Comparison of ENCODE assay signal across 1 cellular context in the genomic region with DNA sequence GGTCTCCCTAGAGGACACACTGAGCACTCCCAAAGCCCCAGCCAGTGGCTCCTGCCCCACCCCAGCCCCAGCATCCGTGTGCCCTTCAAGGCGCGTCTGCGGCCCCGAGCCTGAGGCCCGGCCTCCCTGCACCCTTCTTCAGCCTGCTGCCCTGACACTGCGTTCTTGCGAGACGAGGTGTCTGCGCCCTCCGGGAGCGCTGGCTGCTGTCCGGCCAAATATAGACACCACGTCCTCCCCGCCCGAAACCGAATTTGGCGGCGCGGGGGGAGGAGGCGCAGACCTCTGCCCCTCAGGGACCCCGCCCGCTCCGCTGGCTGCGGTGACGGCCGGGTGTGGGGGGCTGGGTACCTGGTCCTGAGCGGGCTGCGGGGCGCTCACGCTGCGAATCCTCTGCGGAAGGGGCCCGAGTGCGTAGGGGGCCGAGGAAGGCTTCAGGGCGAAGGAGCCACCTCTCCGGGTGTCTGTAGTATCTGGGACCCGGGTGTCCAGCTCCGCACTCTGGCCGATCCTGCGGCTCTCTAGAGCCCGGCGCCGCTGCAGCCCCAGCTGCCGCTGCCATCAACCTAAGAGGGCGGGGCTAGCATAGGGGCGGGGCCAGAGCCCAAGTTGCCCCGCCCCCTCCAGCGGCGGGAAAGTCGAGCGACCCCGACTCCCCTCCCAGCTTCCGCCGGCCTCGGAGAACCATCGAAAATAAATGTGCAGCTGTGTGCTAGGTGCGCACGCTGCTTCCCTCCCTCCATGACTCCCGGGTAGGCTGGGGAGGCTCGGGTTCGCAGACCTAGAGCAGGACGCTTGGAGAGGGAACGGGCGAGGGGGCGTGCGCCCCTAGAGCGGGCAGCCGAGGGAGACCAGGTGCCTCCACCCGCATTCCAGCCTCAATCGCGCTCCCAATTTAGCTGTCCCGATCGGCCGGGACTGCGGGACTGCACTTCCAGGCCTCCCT.
TF ChIP-seq lines count a peak whose summit lies in the region.

A gene (minus strand): TSS at position 576 of the 946 bp plus-strand sequence. CDS start 1,491 bp downstream, outside the sequence.

TF ChIP-seq in K562, 482 proteins besides CTCF, POLR2A, EP300 and RAD21 (continued from another document and continues in another):
- TF ChIP-seq, protein P1, sequence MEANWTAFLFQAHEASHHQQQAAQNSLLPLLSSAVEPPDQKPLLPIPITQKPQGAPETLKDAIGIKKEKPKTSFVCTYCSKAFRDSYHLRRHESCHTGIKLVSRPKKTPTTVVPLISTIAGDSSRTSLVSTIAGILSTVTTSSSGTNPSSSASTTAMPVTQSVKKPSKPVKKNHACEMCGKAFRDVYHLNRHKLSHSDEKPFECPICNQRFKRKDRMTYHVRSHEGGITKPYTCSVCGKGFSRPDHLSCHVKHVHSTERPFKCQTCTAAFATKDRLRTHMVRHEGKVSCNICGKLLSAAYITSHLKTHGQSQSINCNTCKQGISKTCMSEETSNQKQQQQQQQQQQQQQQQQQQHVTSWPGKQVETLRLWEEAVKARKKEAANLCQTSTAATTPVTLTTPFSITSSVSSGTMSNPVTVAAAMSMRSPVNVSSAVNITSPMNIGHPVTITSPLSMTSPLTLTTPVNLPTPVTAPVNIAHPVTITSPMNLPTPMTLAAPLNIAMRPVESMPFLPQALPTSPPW (CRISPR knock-in tag; IDR thresholded peaks at IDR 0.05) = peak; percentile 55
- TF ChIP-seq KDM2B (CRISPR knock-in tag; IDR thresholded peaks at IDR 0.05) (peak; percentile 85; the same call in 1 of the 2 replicates), MTA3 (IDR thresholded peaks at IDR 0.05; ENCODE audit: borderline replicate concordance) (peak; percentile 68; the same call in 1 of the 2 replicates), YY1 (IDR thresholded peaks at IDR 0.05; ENCODE audit: borderline replicate concordance in 1 of 3, control insufficient read depth in 1 of 3, extremely low read depth in 1 of 3, insufficient read depth in 3 of 3, insufficient read length in 1 of 3, insufficient replicate concordance in 2 of 3, low read depth in 1 of 3, low read length in 2 of 3) (peak in 1 of 3 experiments; percentile 44), POLR2G (IDR thresholded peaks at IDR 0.05; ENCODE audit: low read depth, low read length) (peak; percentile 74), KLF10 (CRISPR knock-in tag; IDR thresholded peaks at IDR 0.05) (no peak), ZNF12 (CRISPR knock-in tag; IDR thresholded peaks at IDR 0.05) (no peak), PHF20 (IDR thresholded peaks at IDR 0.05; ENCODE audit: partially characterized antibody) (peak; percentile 22), EGR1 (conservative IDR thresholded peaks at IDR 0.05) (peak; percentile 37), MIER1 (IDR thresholded peaks at IDR 0.05; ENCODE audit: low read depth) (no peak), CCNT2 (IDR thresholded peaks at IDR 0.05; ENCODE audit: borderline replicate concordance, extremely low read depth, insufficient read length, low read depth, low read length) (no peak), KAT7 (CRISPR knock-in tag; IDR thresholded peaks at IDR 0.05; ENCODE audit: borderline replicate concordance) (0 out of 2 replicates have a peak, but pooled peaks have one; percentile 66), ZNF717 (CRISPR knock-in tag; IDR thresholded peaks at IDR 0.05) (no peak), SIN3A (IDR thresholded peaks at IDR 0.05; ENCODE audit: borderline replicate concordance in 2 of 2, control insufficient read depth in 1 of 2, low read depth in 2 of 2, low read length in 2 of 2) (0 out of 4 replicates have a peak, but pooled peaks of 1 of the 2 experiments have one; percentile 40), GATAD2B (IDR thresholded peaks at IDR 0.05; ENCODE audit: borderline replicate concordance) (peak; percentile 17; the same call in 1 of the 2 replicates), ERF (CRISPR knock-in tag; IDR thresholded peaks at IDR 0.05) (peak; percentile 49; the same call in 1 of the 2 replicates), PHF8 (IDR thresholded peaks at IDR 0.05; ENCODE audit: borderline replicate concordance, low read length) (peak; percentile 47; the same call in 1 of the 2 replicates), MAZ (CRISPR knock-in tag; conservative IDR thresholded peaks at IDR 0.05 in 1 of 2, IDR thresholded peaks at IDR 0.05 in 1 of 2) (peak; percentile 39 to 53; a peak in 3 of 4 replicates), CTBP1 (IDR thresholded peaks at IDR 0.05; ENCODE audit: borderline replicate concordance) (no peak), ZSCAN32 (CRISPR knock-in tag; IDR thresholded peaks at IDR 0.05) (no peak), ARID1B (IDR thresholded peaks at IDR 0.05) (no peak), ILK (tag; IDR thresholded peaks at IDR 0.05; ENCODE audit: borderline replicate concordance, low read depth) (no peak), ZNF583 (CRISPR knock-in tag; IDR thresholded peaks at IDR 0.05) (no peak), E2F3 (CRISPR knock-in tag; IDR thresholded peaks at IDR 0.05) (peak; percentile 73), ZNF507 (tag; conservative IDR thresholded peaks at IDR 0.05) (no peak), HCFC1 (IDR thresholded peaks at IDR 0.05; ENCODE audit: low read depth, low read length) (no peak), ATF7 (IDR thresholded peaks at IDR 0.05) (0 out of 2 replicates have a peak, but pooled peaks have one; percentile 38), ZKSCAN1 (IDR thresholded peaks at IDR 0.05; ENCODE audit: low read depth, low read length) (no peak), HLTF (IDR thresholded peaks at IDR 0.05) (no peak), HDAC2 (IDR thresholded peaks at IDR 0.05) (peak; percentile 61; the same call in 1 of the 2 replicates), TAF1 (IDR thresholded peaks at IDR 0.05; ENCODE audit: control insufficient read depth, extremely low read depth, insufficient read depth, low read length, severe bottlenecking) (peak; percentile 16), CXXC5 (CRISPR knock-in tag; IDR thresholded peaks at IDR 0.05) (peak; percentile 49; the same call in 1 of the 2 replicates), POLR2B (IDR thresholded peaks at IDR 0.05; ENCODE audit: low read depth, partially characterized antibody) (peak; percentile 29), NR1H2 (CRISPR knock-in tag; IDR thresholded peaks at IDR 0.05) (no peak), ZBTB7A (IDR thresholded peaks at IDR 0.05; ENCODE audit: borderline replicate concordance, control insufficient read depth, low read depth, low read length) (peak; percentile 90)
- TF ChIP-seq, protein P2, sequence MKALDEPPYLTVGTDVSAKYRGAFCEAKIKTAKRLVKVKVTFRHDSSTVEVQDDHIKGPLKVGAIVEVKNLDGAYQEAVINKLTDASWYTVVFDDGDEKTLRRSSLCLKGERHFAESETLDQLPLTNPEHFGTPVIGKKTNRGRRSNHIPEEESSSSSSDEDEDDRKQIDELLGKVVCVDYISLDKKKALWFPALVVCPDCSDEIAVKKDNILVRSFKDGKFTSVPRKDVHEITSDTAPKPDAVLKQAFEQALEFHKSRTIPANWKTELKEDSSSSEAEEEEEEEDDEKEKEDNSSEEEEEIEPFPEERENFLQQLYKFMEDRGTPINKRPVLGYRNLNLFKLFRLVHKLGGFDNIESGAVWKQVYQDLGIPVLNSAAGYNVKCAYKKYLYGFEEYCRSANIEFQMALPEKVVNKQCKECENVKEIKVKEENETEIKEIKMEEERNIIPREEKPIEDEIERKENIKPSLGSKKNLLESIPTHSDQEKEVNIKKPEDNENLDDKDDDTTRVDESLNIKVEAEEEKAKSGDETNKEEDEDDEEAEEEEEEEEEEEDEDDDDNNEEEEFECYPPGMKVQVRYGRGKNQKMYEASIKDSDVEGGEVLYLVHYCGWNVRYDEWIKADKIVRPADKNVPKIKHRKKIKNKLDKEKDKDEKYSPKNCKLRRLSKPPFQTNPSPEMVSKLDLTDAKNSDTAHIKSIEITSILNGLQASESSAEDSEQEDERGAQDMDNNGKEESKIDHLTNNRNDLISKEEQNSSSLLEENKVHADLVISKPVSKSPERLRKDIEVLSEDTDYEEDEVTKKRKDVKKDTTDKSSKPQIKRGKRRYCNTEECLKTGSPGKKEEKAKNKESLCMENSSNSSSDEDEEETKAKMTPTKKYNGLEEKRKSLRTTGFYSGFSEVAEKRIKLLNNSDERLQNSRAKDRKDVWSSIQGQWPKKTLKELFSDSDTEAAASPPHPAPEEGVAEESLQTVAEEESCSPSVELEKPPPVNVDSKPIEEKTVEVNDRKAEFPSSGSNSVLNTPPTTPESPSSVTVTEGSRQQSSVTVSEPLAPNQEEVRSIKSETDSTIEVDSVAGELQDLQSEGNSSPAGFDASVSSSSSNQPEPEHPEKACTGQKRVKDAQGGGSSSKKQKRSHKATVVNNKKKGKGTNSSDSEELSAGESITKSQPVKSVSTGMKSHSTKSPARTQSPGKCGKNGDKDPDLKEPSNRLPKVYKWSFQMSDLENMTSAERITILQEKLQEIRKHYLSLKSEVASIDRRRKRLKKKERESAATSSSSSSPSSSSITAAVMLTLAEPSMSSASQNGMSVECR (CRISPR knock-in tag; IDR thresholded peaks at IDR 0.05) = peak; percentile 21; the same call in 1 of the 2 replicates
- TF ChIP-seq, protein P3, sequence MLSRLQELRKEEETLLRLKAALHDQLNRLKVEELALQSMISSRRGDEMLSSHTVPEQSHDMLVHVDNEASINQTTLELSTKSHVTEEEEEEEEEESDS (CRISPR knock-in tag; IDR thresholded peaks at IDR 0.05) = no peak
- TF ChIP-seq, protein P4, sequence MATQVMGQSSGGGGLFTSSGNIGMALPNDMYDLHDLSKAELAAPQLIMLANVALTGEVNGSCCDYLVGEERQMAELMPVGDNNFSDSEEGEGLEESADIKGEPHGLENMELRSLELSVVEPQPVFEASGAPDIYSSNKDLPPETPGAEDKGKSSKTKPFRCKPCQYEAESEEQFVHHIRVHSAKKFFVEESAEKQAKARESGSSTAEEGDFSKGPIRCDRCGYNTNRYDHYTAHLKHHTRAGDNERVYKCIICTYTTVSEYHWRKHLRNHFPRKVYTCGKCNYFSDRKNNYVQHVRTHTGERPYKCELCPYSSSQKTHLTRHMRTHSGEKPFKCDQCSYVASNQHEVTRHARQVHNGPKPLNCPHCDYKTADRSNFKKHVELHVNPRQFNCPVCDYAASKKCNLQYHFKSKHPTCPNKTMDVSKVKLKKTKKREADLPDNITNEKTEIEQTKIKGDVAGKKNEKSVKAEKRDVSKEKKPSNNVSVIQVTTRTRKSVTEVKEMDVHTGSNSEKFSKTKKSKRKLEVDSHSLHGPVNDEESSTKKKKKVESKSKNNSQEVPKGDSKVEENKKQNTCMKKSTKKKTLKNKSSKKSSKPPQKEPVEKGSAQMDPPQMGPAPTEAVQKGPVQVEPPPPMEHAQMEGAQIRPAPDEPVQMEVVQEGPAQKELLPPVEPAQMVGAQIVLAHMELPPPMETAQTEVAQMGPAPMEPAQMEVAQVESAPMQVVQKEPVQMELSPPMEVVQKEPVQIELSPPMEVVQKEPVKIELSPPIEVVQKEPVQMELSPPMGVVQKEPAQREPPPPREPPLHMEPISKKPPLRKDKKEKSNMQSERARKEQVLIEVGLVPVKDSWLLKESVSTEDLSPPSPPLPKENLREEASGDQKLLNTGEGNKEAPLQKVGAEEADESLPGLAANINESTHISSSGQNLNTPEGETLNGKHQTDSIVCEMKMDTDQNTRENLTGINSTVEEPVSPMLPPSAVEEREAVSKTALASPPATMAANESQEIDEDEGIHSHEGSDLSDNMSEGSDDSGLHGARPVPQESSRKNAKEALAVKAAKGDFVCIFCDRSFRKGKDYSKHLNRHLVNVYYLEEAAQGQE (CRISPR knock-in tag; IDR thresholded peaks at IDR 0.05; ENCODE audit: low read depth) = 0 out of 2 replicates have a peak, but pooled peaks have one; percentile 54
- TF ChIP-seq, protein P5, sequence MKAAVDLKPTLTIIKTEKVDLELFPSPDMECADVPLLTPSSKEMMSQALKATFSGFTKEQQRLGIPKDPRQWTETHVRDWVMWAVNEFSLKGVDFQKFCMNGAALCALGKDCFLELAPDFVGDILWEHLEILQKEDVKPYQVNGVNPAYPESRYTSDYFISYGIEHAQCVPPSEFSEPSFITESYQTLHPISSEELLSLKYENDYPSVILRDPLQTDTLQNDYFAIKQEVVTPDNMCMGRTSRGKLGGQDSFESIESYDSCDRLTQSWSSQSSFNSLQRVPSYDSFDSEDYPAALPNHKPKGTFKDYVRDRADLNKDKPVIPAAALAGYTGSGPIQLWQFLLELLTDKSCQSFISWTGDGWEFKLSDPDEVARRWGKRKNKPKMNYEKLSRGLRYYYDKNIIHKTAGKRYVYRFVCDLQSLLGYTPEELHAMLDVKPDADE (conservative IDR thresholded peaks at IDR 0.05; ENCODE audit: control insufficient read depth, low read depth, low read length) = 0 out of 2 replicates have a peak, but pooled peaks have one; percentile 11
- TF ChIP-seq, protein P6, sequence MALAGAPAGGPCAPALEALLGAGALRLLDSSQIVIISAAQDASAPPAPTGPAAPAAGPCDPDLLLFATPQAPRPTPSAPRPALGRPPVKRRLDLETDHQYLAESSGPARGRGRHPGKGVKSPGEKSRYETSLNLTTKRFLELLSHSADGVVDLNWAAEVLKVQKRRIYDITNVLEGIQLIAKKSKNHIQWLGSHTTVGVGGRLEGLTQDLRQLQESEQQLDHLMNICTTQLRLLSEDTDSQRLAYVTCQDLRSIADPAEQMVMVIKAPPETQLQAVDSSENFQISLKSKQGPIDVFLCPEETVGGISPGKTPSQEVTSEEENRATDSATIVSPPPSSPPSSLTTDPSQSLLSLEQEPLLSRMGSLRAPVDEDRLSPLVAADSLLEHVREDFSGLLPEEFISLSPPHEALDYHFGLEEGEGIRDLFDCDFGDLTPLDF (CRISPR knock-in tag; IDR thresholded peaks at IDR 0.05) = peak; percentile 50; the same call in 1 of the 2 replicates
- TF ChIP-seq, protein P7, sequence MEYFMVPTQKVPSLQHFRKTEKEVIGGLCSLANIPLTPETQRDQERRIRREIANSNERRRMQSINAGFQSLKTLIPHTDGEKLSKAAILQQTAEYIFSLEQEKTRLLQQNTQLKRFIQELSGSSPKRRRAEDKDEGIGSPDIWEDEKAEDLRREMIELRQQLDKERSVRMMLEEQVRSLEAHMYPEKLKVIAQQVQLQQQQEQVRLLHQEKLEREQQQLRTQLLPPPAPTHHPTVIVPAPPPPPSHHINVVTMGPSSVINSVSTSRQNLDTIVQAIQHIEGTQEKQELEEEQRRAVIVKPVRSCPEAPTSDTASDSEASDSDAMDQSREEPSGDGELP (CRISPR knock-in tag; IDR thresholded peaks at IDR 0.05; ENCODE audit: borderline replicate concordance) = peak; percentile 64; the same call in 1 of the 2 replicates
